20 cellular contexts compared by ENCODE assay signal in genomic region chr6:159100789-159101182, GRCh38. TPM values are rescaled to one million over a fixed set of nuclear protein-coding genes. Genes with fewer than 3 reads are reported as not detected.
DNase-seq lines count a peak whose midpoint lies in the region; ATAC-seq and TF ChIP-seq lines count a peak whose summit lies in the region.
"Had no signal": no experiment of that assay in that cellular context is flagged by ENCODE, and none has a peak within 500 bp of the region (broad histone marks: within the 10 kb centered on the region; RNA-seq: fewer than 3 reads in every experiment).

No MANE protein-coding gene starts in this region.

- peak overlapping the region; percentile 16 for H3K27ac Mint-ChIP-seq in activated CD4-positive, alpha-beta memory T cell treated with anti-CD3 and anti-CD28 coated beads for 36 hours
- no peak overlapping the region for H3K27ac Mint-ChIP-seq in activated CD4-positive, alpha-beta memory T cell treated with anti-CD3 and anti-CD28 coated beads, Interleukin-2, amount 10 ng/mL, durations not matched to agents 7 days and 5 days
- H3K27ac Mint-ChIP-seq in central memory CD8-positive, alpha-beta T cell (ENCODE audit: low read depth) = peak overlapping the region; percentile 93

- TF ChIP-seq POLR2A in thyroid gland (IDR thresholded peaks at IDR 0.05) = no peak

- DNase-seq in activated CD4-positive, alpha-beta memory T cell treated with anti-CD3 and anti-CD28 coated beads for 36 hours = no peak
- DNase-seq in activated CD4-positive, alpha-beta memory T cell treated with anti-CD3 and anti-CD28 coated beads, Interleukin-2, amount 10 ng/mL, durations not matched to agents 7 days and 5 days = no peak
- DNase-seq in HuH-7 (ENCODE audit: low spot score) (peak; percentile 42), tibial artery (no peak), thyroid gland (no peak)
- no peak for DNase-seq in central memory CD8-positive, alpha-beta T cell (ENCODE audit: low spot score in 2 of 2)
- DNase-seq: cortex of kidney, foreskin keratinocyte, left ventricle myocardium inferior, NCI-H2171, NCI-H748 treated with DMSO at 0.1 percent for 48 hours, PC-3, posterior cingulate gyrus, T-helper 9 cell had no signal

- H3K9me3 ChIP-seq in neutrophil = no peaks in the 10 kb centered on the region
- H3K9me3 ChIP-seq in tibial artery = no peaks in the 10 kb centered on the region
- no peaks in the 10 kb centered on the region for H3K9me3 ChIP-seq in thyroid gland
- H3K9me3 ChIP-seq: A549, HAP-1, left ventricle myocardium inferior, SJSA1 had no signal

- no peak for ATAC-seq in central memory CD8-positive, alpha-beta T cell (replicated peaks; ENCODE audit: extremely low read depth, poor library complexity, severe bottlenecking)
- ATAC-seq in HG03196 (IDR thresholded peaks at IDR 0.05; ENCODE audit: unreplicated experiment) = no peak
- ATAC-seq: A549, foreskin keratinocyte, PC-3 had no signal

- intact Hi-C loops in activated CD4-positive, alpha-beta memory T cell treated with anti-CD3 and anti-CD28 coated beads for 36 hours (cut with micrococcal nuclease) = no loop called here
- intact Hi-C loops in tibial artery (cut with DNase I; ENCODE audit: low total_unique reads) = no loop called here
- intact Hi-C loops in thyroid gland (cut with DNase I) = loop anchor here (5.0 kb wide), 1 partner anchor 58 kb away; the partner anchor contains the start of gene TAGAP

- POLR2A ChIA-PET in activated CD4-positive, alpha-beta memory T cell treated with anti-CD3 and anti-CD28 coated beads for 36 hours (lab: Charles Lee) = no interaction called here
- POLR2A ChIA-PET in activated CD4-positive, alpha-beta memory T cell treated with anti-CD3 and anti-CD28 coated beads, Interleukin-2, amount 10 ng/mL, durations not matched to agents 7 days and 5 days (lab: Charles Lee) = interaction anchor here (1.8 to 5.8 kb wide), 3 partner anchors 37 to 83 kb away, joined by 5 to 35 read pairs (median 29); partner anchors contain the start of gene TAGAP

- H3K4me1 Mint-ChIP-seq in activated CD4-positive, alpha-beta memory T cell treated with anti-CD3 and anti-CD28 coated beads for 36 hours (ENCODE audit: low read depth) = peaks cover 74% of the 10 kb centered on the region
- peaks cover 53% of the 10 kb centered on the region for H3K4me1 Mint-ChIP-seq in activated CD4-positive, alpha-beta memory T cell treated with anti-CD3 and anti-CD28 coated beads, Interleukin-2, amount 10 ng/mL, durations not matched to agents 7 days and 5 days
- peaks cover 56% of the 10 kb centered on the region for H3K4me1 Mint-ChIP-seq in central memory CD8-positive, alpha-beta T cell

- H3K36me3 ChIP-seq in neutrophil = no peaks in the 10 kb centered on the region
- no peaks in the 10 kb centered on the region for H3K36me3 ChIP-seq in tibial artery
- H3K36me3 ChIP-seq in thyroid gland = no peaks in the 10 kb centered on the region
- H3K36me3 ChIP-seq: HAP-1, left ventricle myocardium inferior, SJSA1 had no signal

- H3K9me3 Mint-ChIP-seq in activated CD4-positive, alpha-beta memory T cell treated with anti-CD3 and anti-CD28 coated beads for 36 hours = no peaks in the 10 kb centered on the region
- H3K9me3 Mint-ChIP-seq in activated CD4-positive, alpha-beta memory T cell treated with anti-CD3 and anti-CD28 coated beads, Interleukin-2, amount 10 ng/mL, durations not matched to agents 7 days and 5 days = no peaks in the 10 kb centered on the region
- no peaks in the 10 kb centered on the region for H3K9me3 Mint-ChIP-seq in central memory CD8-positive, alpha-beta T cell

- CTCF ChIA-PET in activated CD4-positive, alpha-beta memory T cell treated with anti-CD3 and anti-CD28 coated beads for 36 hours (lab: Charles Lee) = interaction anchor here (1.2 to 18.1 kb wide), 5 partner anchors 9 to 100 kb away, joined by 3 to 498 read pairs (median 6); partner anchors contain the start of genes RSPH3 and TAGAP
- CTCF ChIA-PET in activated CD4-positive, alpha-beta memory T cell treated with anti-CD3 and anti-CD28 coated beads, Interleukin-2, amount 10 ng/mL, durations not matched to agents 7 days and 5 days (lab: Charles Lee) = interaction anchor here (1.3 to 8.1 kb wide), 2 partner anchors 60 to 92 kb away, joined by 6 to 163 read pairs; partner anchors contain the start of gene TAGAP

- no peak overlapping the region for H3K4me3 Mint-ChIP-seq in activated CD4-positive, alpha-beta memory T cell treated with anti-CD3 and anti-CD28 coated beads for 36 hours
- no peak overlapping the region for H3K4me3 Mint-ChIP-seq in activated CD4-positive, alpha-beta memory T cell treated with anti-CD3 and anti-CD28 coated beads, Interleukin-2, amount 10 ng/mL, durations not matched to agents 7 days and 5 days
- H3K4me3 Mint-ChIP-seq in central memory CD8-positive, alpha-beta T cell = no peak overlapping the region

- H3K4me1 ChIP-seq in neutrophil (ENCODE audit: control insufficient read depth in 1 of 2, insufficient read depth in 1 of 2, low read depth in 1 of 2, low read length in 1 of 2) (peaks cover 37 to 44% of the 10 kb centered on the region in 2 experiments), tibial artery (peaks cover 0 to 7% (median 0%) of the 10 kb centered on the region in 4 donors), thyroid gland (peaks cover 32 to 39% of the 10 kb centered on the region in 2 donors)
- H3K4me1 ChIP-seq: A549, HAP-1, left ventricle myocardium inferior had no signal

- TF ChIP-seq CTCF in neutrophil (IDR thresholded peaks at IDR 0.05) = no peak
- TF ChIP-seq CTCF in tibial artery (IDR thresholded peaks at IDR 0.05) = no peak
- no peak for TF ChIP-seq CTCF in thyroid gland (IDR thresholded peaks at IDR 0.05)

- no peak overlapping the region for H3K4me3 ChIP-seq in neutrophil (ENCODE audit: low read depth in 1 of 2, low read length in 1 of 2)
- no peak overlapping the region for H3K4me3 ChIP-seq in tibial artery
- H3K4me3 ChIP-seq in thyroid gland (replicated peaks in 1 of 3) = no peak overlapping the region
- H3K4me3 ChIP-seq: A549, HAP-1, left ventricle myocardium inferior, SJSA1 had no signal

- H3K27ac ChIP-seq in neutrophil (peak overlapping the region; percentile 22), tibial artery (no peak overlapping the region), thyroid gland (no peak overlapping the region)
- H3K27ac ChIP-seq: A549, foreskin keratinocyte, left ventricle myocardium inferior, SJSA1 had no signal

- WGBS in thyroid gland, 2 donors = 92 to 98% methylated on average over 6 of the region's 6 CpGs

- H3K27me3 Mint-ChIP-seq in activated CD4-positive, alpha-beta memory T cell treated with anti-CD3 and anti-CD28 coated beads for 36 hours = no peaks in the 10 kb centered on the region
- no peaks in the 10 kb centered on the region for H3K27me3 Mint-ChIP-seq in activated CD4-positive, alpha-beta memory T cell treated with anti-CD3 and anti-CD28 coated beads, Interleukin-2, amount 10 ng/mL, durations not matched to agents 7 days and 5 days
- H3K27me3 Mint-ChIP-seq in central memory CD8-positive, alpha-beta T cell = no peaks in the 10 kb centered on the region

- H3K36me3 Mint-ChIP-seq in activated CD4-positive, alpha-beta memory T cell treated with anti-CD3 and anti-CD28 coated beads for 36 hours = no peaks in the 10 kb centered on the region
- H3K36me3 Mint-ChIP-seq in activated CD4-positive, alpha-beta memory T cell treated with anti-CD3 and anti-CD28 coated beads, Interleukin-2, amount 10 ng/mL, durations not matched to agents 7 days and 5 days (ENCODE audit: low read depth) = peaks cover 2% of the 10 kb centered on the region
- H3K36me3 Mint-ChIP-seq in central memory CD8-positive, alpha-beta T cell (ENCODE audit: insufficient read depth) = peaks cover 12% of the 10 kb centered on the region

- H3K27me3 ChIP-seq in neutrophil (no peaks in the 10 kb centered on the region), tibial artery (peaks cover 0 to 15% of the 10 kb centered on the region in 2 donors), thyroid gland (no peaks in the 10 kb centered on the region)
- H3K27me3 ChIP-seq: SJSA1 had no signal

RNA-seq across cellular contexts. Expression of gene TAGAP, which starts 56.0 kb away (rescaled TPM):
- 10 to 100 TPM; 40.1 to 41.6 TPM for total RNA-seq in activated CD4-positive, alpha-beta memory T cell treated with anti-CD3 and anti-CD28 coated beads for 36 hours
- total RNA-seq in activated CD4-positive, alpha-beta memory T cell treated with anti-CD3 and anti-CD28 coated beads, Interleukin-2, amount 10 ng/mL, durations not matched to agents 7 days and 5 days = 10 to 100 TPM; 52.0 to 53.2 TPM
- 1 to 10 TPM; 1.1 to 3.7 (median 1.7) TPM for total RNA-seq in thyroid gland
- total RNA-seq: LHCN-M2, PC-3 had no signal

Comparison
In these comparisons a context has a peak if more than half of its experiments do, and no peak if none do; other contexts are left out.
1. RNA of gene TAGAP, which starts 56.0 kb away (total RNA-seq): 52.0 to 53.2 TPM in activated CD4-positive, alpha-beta memory T cell treated with anti-CD3 and anti-CD28 coated beads, Interleukin-2, amount 10 ng/mL, durations not matched to agents 7 days and 5 days and 40.1 to 41.6 TPM in activated CD4-positive, alpha-beta memory T cell treated with anti-CD3 and anti-CD28 coated beads for 36 hours; 1.1 to 3.7 TPM in thyroid gland; every median in the first group is over 4 times any median in the second.